ENCODE assay signal across 11 cellular contexts in the genomic region with DNA sequence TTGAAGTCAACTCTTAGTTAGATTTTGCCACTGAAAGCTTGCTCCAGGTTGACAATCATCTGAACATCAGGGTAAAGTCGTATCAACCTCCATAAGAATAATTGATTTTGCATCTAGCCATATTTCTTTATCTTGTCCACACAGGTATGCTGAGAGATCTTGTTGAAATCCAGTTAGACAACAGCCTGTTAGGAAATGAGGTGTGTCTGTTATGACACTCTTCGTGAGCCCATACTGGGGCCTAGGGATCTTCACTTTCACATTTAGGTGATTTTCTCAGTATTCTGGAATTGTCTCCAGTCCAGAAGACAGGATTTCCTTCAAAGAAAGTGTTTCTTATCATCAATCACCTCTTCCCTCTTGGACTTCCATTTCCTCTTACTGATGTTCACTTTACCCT. TPM values are rescaled to one million over a fixed set of nuclear protein-coding genes. Genes with fewer than 3 reads are reported as not detected.
DNase-seq lines count a peak whose midpoint lies in the region; TF ChIP-seq lines count a peak whose summit lies in the region.
"Had no signal": no experiment of that assay in that cellular context is flagged by ENCODE, and none has a peak within 500 bp of the region (broad histone marks: within the 10 kb centered on the region; RNA-seq: fewer than 3 reads in every experiment).

No MANE protein-coding gene starts in this region.

- H3K4me1 Mint-ChIP-seq in activated naive CD4-positive, alpha-beta T cell treated with anti-CD3 and anti-CD28 coated beads for 36 hours (ENCODE audit: low read depth), result peaks cover 21% of the 10 kb centered on the region

- H3K27ac Mint-ChIP-seq in activated naive CD4-positive, alpha-beta T cell treated with anti-CD3 and anti-CD28 coated beads for 36 hours, result peak overlapping the region; percentile 1

- DNase-seq in activated naive CD4-positive, alpha-beta T cell treated with anti-CD3 and anti-CD28 coated beads for 36 hours, result no peak
- DNase-seq in activated naive CD4-positive, alpha-beta T cell (lab: John Stamatoyannopoulos, UW), result no peak
- peak; percentile 50 for DNase-seq in renal cortical epithelial cell (ENCODE audit: low read depth)
- no peak for DNase-seq in brain microvascular endothelial cell
- DNase-seq: activated T-cell treated with anti-CD3 and anti-CD28 coated beads for 4 hours; DND-41; kidney glomerular epithelial cell; NCI-H187 treated with DMSO at 0.1 percent for 48 hours; NK-92 treated with Interleukin-12 subunit alpha and Interleukin-12 subunit beta, amount 100 ng/mL, for 24 hours; T-helper 9 cell had no signal

- H3K27me3 ChIP-seq in brain microvascular endothelial cell (replicated peaks), result no peaks in the 10 kb centered on the region

- TF ChIP-seq CTCF in brain microvascular endothelial cell (IDR thresholded peaks at IDR 0.05; ENCODE audit: low read depth, low read length, missing control alignments), result no peak

- peaks cover 14% of the 10 kb centered on the region for H3K36me3 Mint-ChIP-seq in activated naive CD4-positive, alpha-beta T cell treated with anti-CD3 and anti-CD28 coated beads for 36 hours (ENCODE audit: low read depth)

- no peaks in the 10 kb centered on the region for H3K9me3 Mint-ChIP-seq in activated naive CD4-positive, alpha-beta T cell treated with anti-CD3 and anti-CD28 coated beads for 36 hours

- no peak overlapping the region for H3K4me3 Mint-ChIP-seq in activated naive CD4-positive, alpha-beta T cell treated with anti-CD3 and anti-CD28 coated beads for 36 hours

- intact Hi-C loops in activated naive CD4-positive, alpha-beta T cell treated with anti-CD3 and anti-CD28 coated beads for 36 hours (cut with micrococcal nuclease), result loop anchor here (1.0 kb wide), 1 partner anchor 29 kb away; no protein-coding TSS in a partner anchor

- H3K36me3 ChIP-seq in brain microvascular endothelial cell (replicated peaks), result peaks cover 22% of the 10 kb centered on the region

- H3K4me3 ChIP-seq in brain microvascular endothelial cell (ENCODE audit: low read depth, low read length), result no peak overlapping the region

- in situ Hi-C loops in brain microvascular endothelial cell (cut with HindIII; ENCODE audit: low pct_ligation_motif_present, low sequenced_read_pairs), result no loop called here

- CTCF ChIA-PET in activated naive CD4-positive, alpha-beta T cell treated with anti-CD3 and anti-CD28 coated beads for 36 hours (lab: Charles Lee), result interaction anchor here (0.6 to 4.2 kb wide), 2 partner anchors 27 to 334 kb away, joined by 3 to 35 read pairs; no protein-coding TSS in a partner anchor

- no peak overlapping the region for H3K27ac ChIP-seq in brain microvascular endothelial cell

- H3K27me3 Mint-ChIP-seq in activated naive CD4-positive, alpha-beta T cell treated with anti-CD3 and anti-CD28 coated beads for 36 hours (ENCODE audit: low read depth), result no peaks in the 10 kb centered on the region

RNA-seq across cellular contexts. Expression of a gene that starts 18.1 kb away (rescaled TPM):
- total RNA-seq in activated naive CD4-positive, alpha-beta T cell treated with anti-CD3 and anti-CD28 coated beads for 36 hours, result 10 to 100 TPM; 30.0 to 30.5 TPM
- 57.9 and 62.9 TPM in 2 replicates for total RNA-seq in renal cortical epithelial cell

RNA-seq across cellular contexts. Expression of a gene that starts 21.5 kb away (rescaled TPM):
- total RNA-seq in activated naive CD4-positive, alpha-beta T cell treated with anti-CD3 and anti-CD28 coated beads for 36 hours, result 10 to 100 TPM in 1 of 2 experiments, 1 to 10 TPM in 1; 9.0 to 10.7 TPM
- 15.5 and 16.0 TPM in 2 replicates for total RNA-seq in renal cortical epithelial cell

RNA-seq across cellular contexts. Expression of a gene that starts 24.2 kb away (rescaled TPM):
- not detected for total RNA-seq in activated naive CD4-positive, alpha-beta T cell treated with anti-CD3 and anti-CD28 coated beads for 36 hours
- not detected in 2 replicates for total RNA-seq in renal cortical epithelial cell
- total RNA-seq: cardiac septum had no signal

RNA-seq across cellular contexts. Expression of a gene that starts 44.4 kb away (rescaled TPM):
- 1 to 10 TPM; 1.5 to 1.8 TPM for total RNA-seq in activated naive CD4-positive, alpha-beta T cell treated with anti-CD3 and anti-CD28 coated beads for 36 hours
- total RNA-seq in renal cortical epithelial cell, result 1.2 TPM in 1 of 2 replicates, not detected in the other

RNA-seq across cellular contexts. Expression of a gene that starts 51.6 kb away (rescaled TPM):
- total RNA-seq in activated naive CD4-positive, alpha-beta T cell treated with anti-CD3 and anti-CD28 coated beads for 36 hours, result not detected
- total RNA-seq in renal cortical epithelial cell, result not detected in 2 replicates
- total RNA-seq: cardiac septum had no signal
